ENCODE assay signal across 1 cellular context in genomic region chr20:63740070-63740500, GRCh38.
TF ChIP-seq lines count a peak whose summit lies in the region.

No MANE protein-coding gene starts in this region.

TF ChIP-seq in A549, 52 proteins besides CTCF, POLR2A, EP300 and RAD21:
- TF ChIP-seq PBX3 (IDR thresholded peaks at IDR 0.05) (no peak), HES2 (IDR thresholded peaks at IDR 0.05) (no peak), JUN (IDR thresholded peaks at IDR 0.05) (0 out of 5 replicates have a peak, but pooled peaks of 1 of the 2 experiments have one; percentile 45), MAZ (IDR thresholded peaks at IDR 0.05; ENCODE audit: borderline replicate concordance, low read depth, low read length) (no peak), BCL3 (IDR thresholded peaks at IDR 0.05) (0 out of 3 replicates have a peak, but pooled peaks have one; percentile 37), HEYL (CRISPR knock-in tag; IDR thresholded peaks at IDR 0.05) (no peak), PHF8 (IDR thresholded peaks at IDR 0.05; ENCODE audit: borderline replicate concordance, low read depth) (0 out of 2 replicates have a peak, but pooled peaks have one; percentile 23), ESRRA (IDR thresholded peaks at IDR 0.05; ENCODE audit: borderline replicate concordance, low read length) (no peak)
